8 cellular contexts compared by ENCODE assay signal in the genomic region with DNA sequence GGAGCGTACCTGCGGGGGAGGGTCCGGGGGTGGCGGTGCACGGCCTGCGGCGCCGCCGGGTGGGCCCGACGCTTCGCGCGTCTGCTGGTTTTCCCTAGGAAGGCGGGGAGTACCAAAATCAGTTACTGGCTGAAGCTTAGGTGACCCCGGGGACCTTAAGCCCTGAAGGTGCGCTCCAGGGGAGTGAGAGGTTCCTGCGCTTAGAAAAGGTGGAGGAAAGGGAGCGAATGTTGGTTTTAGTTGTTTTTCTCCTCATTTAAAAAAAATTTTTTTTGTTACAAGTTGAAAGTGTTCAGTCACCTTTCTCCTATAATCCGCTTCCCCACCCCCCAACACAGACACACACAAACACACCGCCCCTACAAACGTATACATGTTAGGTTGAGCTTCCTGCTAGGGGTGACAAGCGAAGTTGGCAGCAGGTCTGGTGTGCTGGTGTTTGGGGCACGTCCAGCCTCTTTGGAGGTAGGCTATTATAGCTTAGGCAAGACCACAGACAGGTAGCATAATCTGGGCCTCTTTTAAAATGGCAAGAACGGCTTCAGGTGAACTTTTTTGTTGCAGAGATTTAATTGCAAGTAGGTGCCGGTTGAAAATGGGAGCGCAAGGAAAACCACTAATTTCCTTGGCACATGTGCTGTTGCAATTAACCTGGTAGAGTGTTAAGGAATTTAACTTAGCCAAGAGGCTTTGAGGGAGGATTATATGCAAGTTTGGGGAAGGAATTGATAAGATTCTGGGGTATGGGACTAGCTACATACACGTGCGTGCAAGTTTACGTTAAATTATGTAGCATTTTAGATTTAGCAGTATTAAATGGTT. TPM values are rescaled to one million over a fixed set of nuclear protein-coding genes. Genes with fewer than 3 reads are reported as not detected.
DNase-seq lines count a peak whose midpoint lies in the region; ATAC-seq and TF ChIP-seq lines count a peak whose summit lies in the region.

No MANE protein-coding gene starts in this region.

- peak overlapping the region; percentile 96 for H3K4me2 ChIP-seq in OCI-LY7 (ENCODE audit: low read length)

- H3K4me1 Mint-ChIP-seq in glutamatergic neuron (ENCODE audit: low read depth, unreplicated experiment) = peaks cover 7% of the 10 kb centered on the region

- no peaks in the 10 kb centered on the region for H3K36me3 Mint-ChIP-seq in glutamatergic neuron (ENCODE audit: unreplicated experiment)

- POLR2A ChIA-PET in OCI-LY7 (lab: Charles Lee) = interaction anchor here (0.5 to 3.1 kb wide), 15 partner anchors 9 to 298 kb away, joined by 3 to 19 read pairs (median 3); no protein-coding TSS in a partner anchor

- intact Hi-C loops in OCI-LY7 (cut with micrococcal nuclease; ENCODE audit: unreplicated experiment) = loop anchor here (1.0 to 2.0 kb wide), 4 partner anchors 60 to 218 kb away; no protein-coding TSS in a partner anchor

- TF ChIP-seq CTCF in OCI-LY7 (conservative IDR thresholded peaks at IDR 0.05; ENCODE audit: low read length) (no peak), glutamatergic neuron (IDR thresholded peaks at IDR 0.05; ENCODE audit: partially characterized antibody, unreplicated experiment) (no peak), retinal pigment epithelial cell (conservative IDR thresholded peaks at IDR 0.05; ENCODE audit: low read depth, low read length) (no peak)

- DNase-seq in G401 (ENCODE audit: low spot score) = peak; percentile 74
- peak; percentile 81 for DNase-seq in OCI-LY7 (ENCODE audit: low spot score)
- DNase-seq in activated effector memory CD4-positive, alpha-beta T cell treated with anti-CD3 and anti-CD28 coated beads, Interleukin-2, amount 50 U/mL, for 16 hours = peak; percentile 77
- DNase-seq in glutamatergic neuron = no peak
- DNase-seq in retinal pigment epithelial cell (ENCODE audit: low read depth) = no peak
- DNase-seq in NCI-H1694 (lab: John Stamatoyannopoulos, UW) = no peak

- H3K9me2 ChIP-seq in OCI-LY7 (ENCODE audit: insufficient read depth, low read length) = no peaks in the 10 kb centered on the region

- in situ Hi-C loops in G401 (cut with HindIII; ENCODE audit: low sequenced_read_pairs) = loop anchor here (25.0 kb wide), 1 partner anchor 121 kb away; no protein-coding TSS in a partner anchor

- CTCF ChIA-PET in OCI-LY7 (lab: Charles Lee; ENCODE audit: unreplicated experiment) = interaction anchor here (0.7 kb wide), 1 partner anchor 126 kb away, joined by 3 read pairs; no protein-coding TSS in a partner anchor

- H3K4me3 ChIP-seq in OCI-LY7 (ENCODE audit: low read depth, low read length, poor library complexity, severe bottlenecking) (peak overlapping the region; percentile 96), retinal pigment epithelial cell (ENCODE audit: low read length) (peak overlapping the region; percentile 80)

- no TSS peak for BruUV-seq in OCI-LY7 (replicated peaks; lab: Mats Ljungman, UMichigan)

- no peaks in the 10 kb centered on the region for H3K9me3 ChIP-seq in OCI-LY7 (ENCODE audit: low read length)

- peak overlapping the region; percentile 84 for H3K27ac ChIP-seq in OCI-LY7 (ENCODE audit: low read depth, low read length, poor library complexity, severe bottlenecking)

- no peaks in the 10 kb centered on the region for H3K27me3 Mint-ChIP-seq in glutamatergic neuron (ENCODE audit: unreplicated experiment)

- H3K27ac Mint-ChIP-seq in glutamatergic neuron (ENCODE audit: unreplicated experiment) = peak overlapping the region; percentile 55

- peak overlapping the region; percentile 64 for H2AFZ ChIP-seq in OCI-LY7 (ENCODE audit: low read length)

- H3K4me1 ChIP-seq in OCI-LY7 (ENCODE audit: insufficient read depth, low read length, poor library complexity, severe bottlenecking) = peaks cover 60% of the 10 kb centered on the region

- H3K36me3 ChIP-seq in OCI-LY7 (ENCODE audit: insufficient read depth, low read length) = no peaks in the 10 kb centered on the region

- H3K4me3 Mint-ChIP-seq in glutamatergic neuron (ENCODE audit: unreplicated experiment) = peak overlapping the region; percentile 82

- peaks cover 21% of the 10 kb centered on the region; the same call in 1 of the 2 replicates for H4K20me1 ChIP-seq in OCI-LY7 (ENCODE audit: insufficient read depth, low read length)

- ATAC-seq in HG02642 (IDR thresholded peaks at IDR 0.05; ENCODE audit: poor library complexity, unreplicated experiment) (peak; percentile 14), HG03521 (IDR thresholded peaks at IDR 0.05; ENCODE audit: unreplicated experiment) (no peak)

- H3K79me2 ChIP-seq in OCI-LY7 (ENCODE audit: insufficient read depth, low read depth, low read length) = peaks cover 52% of the 10 kb centered on the region

- H3K9me3 Mint-ChIP-seq in glutamatergic neuron (ENCODE audit: unreplicated experiment) = no peaks in the 10 kb centered on the region

RNA-seq across cellular contexts. Expression of a gene that starts 0.9 kb away (rescaled TPM):
- total RNA-seq in G401 (2014; rRNA removed; shearing (Covaris generic)) = 58.2 and 69.6 TPM in 2 replicates
- total RNA-seq in OCI-LY7 (2014; rRNA removed; shearing (Covaris generic)) = 53.3 and 75.8 TPM in 2 replicates
- total RNA-seq in OCI-LY7 (2022) = 89.7 and 100 TPM in 2 replicates
- total RNA-seq in glutamatergic neuron (ENCODE audit: unreplicated experiment) = 22.8 TPM

Comparison
In these comparisons a context has a peak if more than half of its experiments do, and no peak if none do; other contexts are left out.
1. DNase-seq: peak in G401 (single experiment), OCI-LY7 (single experiment) and activated effector memory CD4-positive, alpha-beta T cell treated with anti-CD3 and anti-CD28 coated beads, Interleukin-2, amount 50 U/mL, for 16 hours (single experiment); none in glutamatergic neuron (single experiment), retinal pigment epithelial cell (single experiment) and NCI-H1694 (single experiment).